ENCODE assay signal across 17 cellular contexts in genomic region chr18:79477711-79478483, GRCh38.
DNase-seq lines count a peak whose midpoint lies in the region; ATAC-seq, FAIRE-seq and TF ChIP-seq lines count a peak whose summit lies in the region.
"Had no signal": no experiment of that assay in that cellular context is flagged by ENCODE, and none has a peak within 500 bp of the region (broad histone marks: within the 10 kb centered on the region; RNA-seq: fewer than 3 reads in every experiment).

No MANE protein-coding gene starts in this region.

- POLR2A ChIA-PET in activated CD8-positive, alpha-beta T cell treated with anti-CD3 and anti-CD28 coated beads, Interleukin-2, amount 10 ng/mL, durations not matched to agents 7 days and 5 days (lab: Charles Lee): no interaction called here

- TF ChIP-seq CTCF in left lung (IDR thresholded peaks at IDR 0.05): no peak

- peak overlapping the region; percentile 19 for H3K27ac Mint-ChIP-seq in activated naive CD4-positive, alpha-beta T cell treated with anti-CD3 and anti-CD28 coated beads, Interleukin-2, amount 10 ng/mL, durations not matched to agents 7 days and 5 days
- H3K27ac Mint-ChIP-seq in activated CD8-positive, alpha-beta T cell treated with anti-CD3 and anti-CD28 coated beads, Interleukin-2, amount 10 ng/mL, durations not matched to agents 7 days and 5 days: peak overlapping the region; percentile 61
- peak overlapping the region; percentile 52 to 94 for H3K27ac Mint-ChIP-seq in stimulated activated naive CD8-positive, alpha-beta T cell treated with anti-CD3 and anti-CD28 coated beads, Interleukin-15, amount 100 ng/mL, for 72 hours
- H3K27ac Mint-ChIP-seq: GM23338 had no signal

- no peaks in the 10 kb centered on the region for H3K27me3 ChIP-seq in left lung

- no peak overlapping the region for H3K27ac ChIP-seq in left lung
- H3K27ac ChIP-seq: KMS-11, parathyroid adenoma had no signal

- intact Hi-C loops in left lung (cut with DNase I): no loop called here

- H3K4me3 Mint-ChIP-seq in activated naive CD4-positive, alpha-beta T cell treated with anti-CD3 and anti-CD28 coated beads, Interleukin-2, amount 10 ng/mL, durations not matched to agents 7 days and 5 days: no peak overlapping the region
- H3K4me3 Mint-ChIP-seq in activated CD8-positive, alpha-beta T cell treated with anti-CD3 and anti-CD28 coated beads, Interleukin-2, amount 10 ng/mL, durations not matched to agents 7 days and 5 days: no peak overlapping the region
- no peak overlapping the region for H3K4me3 Mint-ChIP-seq in stimulated activated naive CD8-positive, alpha-beta T cell treated with anti-CD3 and anti-CD28 coated beads, Interleukin-15, amount 100 ng/mL, for 72 hours
- H3K4me3 Mint-ChIP-seq: effector memory CD8-positive, alpha-beta T cell; GM23338 had no signal

- CTCF ChIA-PET in activated naive CD4-positive, alpha-beta T cell treated with anti-CD3 and anti-CD28 coated beads, Interleukin-2, amount 10 ng/mL, durations not matched to agents 7 days and 5 days (lab: Charles Lee): no interaction called here
- CTCF ChIA-PET in activated CD8-positive, alpha-beta T cell treated with anti-CD3 and anti-CD28 coated beads, Interleukin-2, amount 10 ng/mL, durations not matched to agents 7 days and 5 days (lab: Charles Lee): no interaction called here

- H3K36me3 Mint-ChIP-seq in activated naive CD4-positive, alpha-beta T cell treated with anti-CD3 and anti-CD28 coated beads, Interleukin-2, amount 10 ng/mL, durations not matched to agents 7 days and 5 days: peaks cover 14% of the 10 kb centered on the region
- H3K36me3 Mint-ChIP-seq in activated CD8-positive, alpha-beta T cell treated with anti-CD3 and anti-CD28 coated beads, Interleukin-2, amount 10 ng/mL, durations not matched to agents 7 days and 5 days (ENCODE audit: low read depth): peaks cover 5% of the 10 kb centered on the region

- FAIRE-seq in GM12891 (lab: Jason Lieb, UNC): no peak

- H3K4me3 ChIP-seq in left lung: no peak overlapping the region
- H3K4me3 ChIP-seq: GM23338 had no signal

- ATAC-seq in activated CD8-positive, alpha-beta T cell treated with anti-CD3 and anti-CD28 coated beads, Interleukin-2, amount 10 ng/mL, durations not matched to agents 7 days and 5 days: no peak
- no peak for ATAC-seq in left lung
- ATAC-seq in stimulated activated naive CD8-positive, alpha-beta T cell treated with anti-CD3 and anti-CD28 coated beads, Interleukin-15, amount 100 ng/mL, for 72 hours: peak; percentile 35
- ATAC-seq: effector memory CD8-positive, alpha-beta T cell; GM23338 had no signal

- H3K27me3 Mint-ChIP-seq in activated naive CD4-positive, alpha-beta T cell treated with anti-CD3 and anti-CD28 coated beads, Interleukin-2, amount 10 ng/mL, durations not matched to agents 7 days and 5 days: no peaks in the 10 kb centered on the region
- no peaks in the 10 kb centered on the region for H3K27me3 Mint-ChIP-seq in activated CD8-positive, alpha-beta T cell treated with anti-CD3 and anti-CD28 coated beads, Interleukin-2, amount 10 ng/mL, durations not matched to agents 7 days and 5 days (ENCODE audit: low read depth)
- no peaks in the 10 kb centered on the region for H3K27me3 Mint-ChIP-seq in stimulated activated naive CD8-positive, alpha-beta T cell treated with anti-CD3 and anti-CD28 coated beads, Interleukin-15, amount 100 ng/mL, for 72 hours
- H3K27me3 Mint-ChIP-seq: effector memory CD8-positive, alpha-beta T cell had no signal

- peak; percentile 17 for DNase-seq in activated naive CD4-positive, alpha-beta T cell treated with anti-CD3 and anti-CD28 coated beads, Interleukin-2, amount 10 ng/mL, durations not matched to agents 7 days and 5 days
- DNase-seq in activated naive CD4-positive, alpha-beta T cell (lab: John Stamatoyannopoulos, UW): no peak
- DNase-seq in activated CD8-positive, alpha-beta T cell treated with anti-CD3 and anti-CD28 coated beads, Interleukin-2, amount 10 ng/mL, durations not matched to agents 7 days and 5 days: no peak
- DNase-seq in left lung (peak; percentile 23 to 58), NK-92 (lab: John Stamatoyannopoulos, UW; ENCODE audit: unreplicated experiment) (no peak), SHP77 (lab: John Stamatoyannopoulos, UW) (no peak), GM12891 (ENCODE audit: insufficient read length, low spot score) (no peak)
- DNase-seq in stimulated activated naive CD8-positive, alpha-beta T cell treated with anti-CD3 and anti-CD28 coated beads, Interleukin-15, amount 100 ng/mL, for 72 hours: no peak
- DNase-seq: ACHN; activated CD4-positive, CD25-positive, alpha-beta regulatory T cell; effector memory CD8-positive, alpha-beta T cell; NCI-H1105 treated with DMSO at 0.1 percent for 48 hours; RPMI8226; stimulated activated CD4-positive, alpha-beta T cell treated with anti-CD3 and anti-CD28 coated beads, Interleukin-12 subunit alpha, Interleukin-12 subunit beta, amount 100 ng/mL, for 4 hours had no signal

- no peak for TF ChIP-seq POLR2A in GM12891 (IDR thresholded peaks at IDR 0.05; ENCODE audit: low read depth, low read length)

- H3K4me1 ChIP-seq in left lung: no peaks in the 10 kb centered on the region
- H3K4me1 ChIP-seq: parathyroid adenoma had no signal

- H3K4me1 Mint-ChIP-seq in activated naive CD4-positive, alpha-beta T cell treated with anti-CD3 and anti-CD28 coated beads, Interleukin-2, amount 10 ng/mL, durations not matched to agents 7 days and 5 days: peaks cover 10% of the 10 kb centered on the region
- peaks cover 7% of the 10 kb centered on the region for H3K4me1 Mint-ChIP-seq in activated CD8-positive, alpha-beta T cell treated with anti-CD3 and anti-CD28 coated beads, Interleukin-2, amount 10 ng/mL, durations not matched to agents 7 days and 5 days (ENCODE audit: low read depth)
- H3K4me1 Mint-ChIP-seq in stimulated activated naive CD8-positive, alpha-beta T cell treated with anti-CD3 and anti-CD28 coated beads, Interleukin-15, amount 100 ng/mL, for 72 hours: peaks cover 23% of the 10 kb centered on the region
- H3K4me1 Mint-ChIP-seq: GM23338 had no signal

- H3K36me3 ChIP-seq in left lung: peaks cover 0 to 11% of the 10 kb centered on the region in 2 donors

- H3K9me3 ChIP-seq in left lung: peaks cover 0 to 4% of the 10 kb centered on the region in 2 donors

- H3K9me3 Mint-ChIP-seq in activated naive CD4-positive, alpha-beta T cell treated with anti-CD3 and anti-CD28 coated beads, Interleukin-2, amount 10 ng/mL, durations not matched to agents 7 days and 5 days: no peaks in the 10 kb centered on the region
- no peaks in the 10 kb centered on the region for H3K9me3 Mint-ChIP-seq in activated CD8-positive, alpha-beta T cell treated with anti-CD3 and anti-CD28 coated beads, Interleukin-2, amount 10 ng/mL, durations not matched to agents 7 days and 5 days (ENCODE audit: insufficient read depth)
- peaks cover 0 to under 1% of the 10 kb centered on the region in 2 donors for H3K9me3 Mint-ChIP-seq in stimulated activated naive CD8-positive, alpha-beta T cell treated with anti-CD3 and anti-CD28 coated beads, Interleukin-15, amount 100 ng/mL, for 72 hours
- H3K9me3 Mint-ChIP-seq: effector memory CD8-positive, alpha-beta T cell; GM23338 had no signal

TF ChIP-seq in GM12891, 5 proteins besides CTCF, POLR2A, EP300 and RAD21:
- no peak for TF ChIP-seq TAF1 (IDR thresholded peaks at IDR 0.05; ENCODE audit: low read depth, low read length)
- no peak for TF ChIP-seq POLR2AphosphoS5 (IDR thresholded peaks at IDR 0.05; ENCODE audit: low read depth, low read length)
- TF ChIP-seq PAX5 (IDR thresholded peaks at IDR 0.05; ENCODE audit: insufficient read depth, low read length, severe bottlenecking): no peak
- no peak for TF ChIP-seq SPI1 (IDR thresholded peaks at IDR 0.05; ENCODE audit: low read depth, low read length)
- TF ChIP-seq POU2F2 (IDR thresholded peaks at IDR 0.05; ENCODE audit: low read depth, low read length): no peak

Comparison
In these comparisons a context has a peak if more than half of its experiments do, and no peak if none do; other contexts are left out.
1. DNase-seq: peak in activated naive CD4-positive, alpha-beta T cell treated with anti-CD3 and anti-CD28 coated beads, Interleukin-2, amount 10 ng/mL, durations not matched to agents 7 days and 5 days (single experiment) and left lung (2 of 2); none in activated naive CD4-positive, alpha-beta T cell (0 of 4), activated CD8-positive, alpha-beta T cell treated with anti-CD3 and anti-CD28 coated beads, Interleukin-2, amount 10 ng/mL, durations not matched to agents 7 days and 5 days (single experiment), stimulated activated naive CD8-positive, alpha-beta T cell treated with anti-CD3 and anti-CD28 coated beads, Interleukin-15, amount 100 ng/mL, for 72 hours (0 of 2), NK-92 (single experiment), SHP77 (0 of 2) and GM12891 (single experiment).
2. H3K27ac Mint-ChIP-seq: peak in every context shown above with its lines; median percentile 73 in stimulated activated naive CD8-positive, alpha-beta T cell treated with anti-CD3 and anti-CD28 coated beads, Interleukin-15, amount 100 ng/mL, for 72 hours; 61 in activated CD8-positive, alpha-beta T cell treated with anti-CD3 and anti-CD28 coated beads, Interleukin-2, amount 10 ng/mL, durations not matched to agents 7 days and 5 days; 19 in activated naive CD4-positive, alpha-beta T cell treated with anti-CD3 and anti-CD28 coated beads, Interleukin-2, amount 10 ng/mL, durations not matched to agents 7 days and 5 days.